Comparison of ENCODE assay signal across 8 cellular contexts in genomic region chr12:11171145-11171952, GRCh38. TPM values are rescaled to one million over a fixed set of nuclear protein-coding genes. Genes with fewer than 3 reads are reported as not detected.
A peak's percentile ranks its signal among the peaks of the same experiment; 100 is the strongest.
DNase-seq lines count a peak whose midpoint lies in the region; ATAC-seq, FAIRE-seq and TF ChIP-seq lines count a peak whose summit lies in the region.

TSS of gene SMIM10L1 (plus strand) at chr12:11171194. CDS start at chr12:11171357, 163 bp downstream.

- H3K36me3 ChIP-seq in OCI-LY3 (replicated peaks; ENCODE audit: low read depth, low read length) (peaks cover 28% of the 10 kb centered on the region), endothelial cell of umbilical vein (ENCODE audit: control insufficient read depth in 2 of 2, extremely low read depth in 1 of 2, insufficient read depth in 2 of 2, low read length in 2 of 2) (peaks cover 0 to 7% of the 10 kb centered on the region in 2 experiments)

- TSS peak; percentile 67 for BruUV-seq in endothelial cell of umbilical vein (replicated peaks; lab: Mats Ljungman, UMichigan)

- peak within 1 kb of the TSS; percentile 100 for H3K27ac Mint-ChIP-seq in mesothelial cell of epicardium

- peaks cover 3% of the 10 kb centered on the region for H3K9me1 ChIP-seq in endothelial cell of umbilical vein (replicated peaks; ENCODE audit: control insufficient read depth, extremely low read depth, insufficient read depth, low read length)

- H3K36me3 Mint-ChIP-seq in mesothelial cell of epicardium, result peaks cover 7% of the 10 kb centered on the region

- H2AFZ ChIP-seq in OCI-LY3 (ENCODE audit: low read depth, low read length) (peak within 1 kb of the TSS; percentile 70), endothelial cell of umbilical vein (ENCODE audit: low read depth, low read length) (peak within 1 kb of the TSS; percentile 96)

- peak; percentile 93 for TF ChIP-seq POLR2A in endothelial cell of umbilical vein (IDR thresholded peaks at IDR 0.05; ENCODE audit: low read depth, low read length)

- H3K27ac ChIP-seq in OCI-LY3 (ENCODE audit: low read length) (peak within 1 kb of the TSS; percentile 81), endothelial cell of umbilical vein (ENCODE audit: insufficient read depth, low read depth, low read length) (peak within 1 kb of the TSS; percentile 96)

- H3K27me3 ChIP-seq in OCI-LY3 (ENCODE audit: low read depth, low read length), result no peaks in the 10 kb centered on the region
- no peaks in the 10 kb centered on the region for H3K27me3 ChIP-seq in endothelial cell of umbilical vein (ENCODE audit: control insufficient read depth in 2 of 2, insufficient read depth in 2 of 2, low read length in 2 of 2)

- H3K4me3 ChIP-seq in OCI-LY3 (ENCODE audit: low read length) (peak within 1 kb of the TSS; percentile 77), endothelial cell of umbilical vein (replicated peaks in 1 of 3; ENCODE audit: insufficient read depth in 1 of 3, low read depth in 1 of 3, low read length in 3 of 3) (peak within 1 kb of the TSS; percentile 75 to 100 (median 100))

- TF ChIP-seq CTCF in OCI-LY3 (IDR thresholded peaks at IDR 0.05; ENCODE audit: low read depth, low read length) (0 out of 2 replicates have a peak, but pooled peaks have one; percentile 10), endothelial cell of umbilical vein (IDR thresholded peaks at IDR 0.05; ENCODE audit: extremely low read depth in 1 of 2, insufficient read depth in 1 of 2, low read depth in 1 of 2, low read length in 2 of 2) (peak in 1 of 2 donors; percentile 18), mesothelial cell of epicardium (IDR thresholded peaks at IDR 0.05; ENCODE audit: unreplicated experiment) (no peak)

- H3K4me2 ChIP-seq in OCI-LY3 (ENCODE audit: low read length) (peak within 1 kb of the TSS; percentile 91), endothelial cell of umbilical vein (ENCODE audit: insufficient read depth, low read length) (peak within 1 kb of the TSS; percentile 100)

- H3K79me2 ChIP-seq in OCI-LY3 (ENCODE audit: low read length) (peaks cover 84% of the 10 kb centered on the region), endothelial cell of umbilical vein (ENCODE audit: control insufficient read depth, insufficient read depth, low read length) (peaks cover 75% of the 10 kb centered on the region)

- peak; percentile 98 for ATAC-seq in GM21528 (IDR thresholded peaks at IDR 0.05; ENCODE audit: low FRiP score, unreplicated experiment)

- peaks cover 42% of the 10 kb centered on the region for H3K4me1 Mint-ChIP-seq in mesothelial cell of epicardium

- POLR2A ChIA-PET in endothelial cell of umbilical vein (lab: Charles Lee), result interaction anchor here (0.6 to 1.3 kb wide), 5 partner anchors 9 to 164 kb away, joined by 3 to 5 read pairs (median 3); no protein-coding TSS in a partner anchor

- H3K4me1 ChIP-seq in OCI-LY3 (ENCODE audit: low read length) (peaks cover 23% of the 10 kb centered on the region), endothelial cell of umbilical vein (ENCODE audit: control insufficient read depth, extremely low read depth, insufficient read depth, low read length) (peaks cover 24% of the 10 kb centered on the region)

- H3K9me3 ChIP-seq in OCI-LY3 (ENCODE audit: insufficient read depth, low read length) (no peaks in the 10 kb centered on the region), endothelial cell of umbilical vein (replicated peaks; ENCODE audit: control insufficient read depth, insufficient read depth, low read length) (no peaks in the 10 kb centered on the region)

- intact Hi-C loops in endothelial cell of umbilical vein (cut with micrococcal nuclease), result loop anchor here (5.0 to 10.0 kb wide), 4 partner anchors 154 to 1107 kb away; partner anchors contain the start of gene YBX3

- no peaks in the 10 kb centered on the region for H3K9me3 Mint-ChIP-seq in mesothelial cell of epicardium

- no peaks in the 10 kb centered on the region for H3K27me3 Mint-ChIP-seq in mesothelial cell of epicardium (ENCODE audit: low read depth)

- dilution Hi-C loops in endothelial cell of umbilical vein (cut with MboI; ENCODE audit: extremely low pct_ligation_motif_present, low sequenced_read_pairs), result no loop called here

- H4K20me1 ChIP-seq in OCI-LY3 (ENCODE audit: insufficient read depth, low read length) (peaks cover 30% of the 10 kb centered on the region), endothelial cell of umbilical vein (replicated peaks; ENCODE audit: control insufficient read depth, extremely low read depth, insufficient read depth, low read length) (no peaks in the 10 kb centered on the region)

- peak within 1 kb of the TSS; percentile 98 for H3K4me3 Mint-ChIP-seq in mesothelial cell of epicardium

- CTCF ChIA-PET in endothelial cell of umbilical vein (lab: Charles Lee), result interaction anchor here (0.9 to 2.5 kb wide), 12 partner anchors 8 to 400 kb away, joined by 3 to 14 read pairs (median 3); partner anchors contain the start of gene TAS2R9

- peak; percentile 72 for DNase-seq in DMS 273 treated with DMSO at 0.1 percent for 48 hours (lab: John Stamatoyannopoulos, UW)
- DNase-seq in HuH-7.5 (ENCODE audit: low spot score), result peak; percentile 62
- peak; percentile 78 for DNase-seq in activated T-cell treated with anti-CD3 and anti-CD28 coated beads for 1 hour (ENCODE audit: low read depth)
- DNase-seq in endothelial cell of umbilical vein (ENCODE audit: low read depth, low spot score), result peak; percentile 95
- peak; percentile 82 to 86 for DNase-seq in mesothelial cell of epicardium (ENCODE audit: low spot score in 2 of 2, unreplicated experiment in 2 of 2)
- peak; percentile 72 to 73 for DNase-seq in stimulated activated CD8-positive, alpha-beta memory T cell treated with anti-CD3 and anti-CD28 coated beads, Interleukin-15, amount 100 ng/mL, for 4 hours (ENCODE audit: low read depth in 2 of 2)

- FAIRE-seq in endothelial cell of umbilical vein (lab: Jason Lieb, UNC), result peak; percentile 61

- H3K9ac ChIP-seq in OCI-LY3 (ENCODE audit: low read length), result peak within 1 kb of the TSS; percentile 76
- H3K9ac ChIP-seq in endothelial cell of umbilical vein (replicated peaks; ENCODE audit: extremely low read depth, insufficient read depth, low read length), result peak within 1 kb of the TSS; percentile 97

TF ChIP-seq in endothelial cell of umbilical vein, 7 proteins besides CTCF, POLR2A, EP300 and RAD21:
- TF ChIP-seq POLR2AphosphoS5 (IDR thresholded peaks at IDR 0.05; ENCODE audit: insufficient read depth, low read depth, low read length) (peak; percentile 93), EZH2 (IDR thresholded peaks at IDR 0.05; ENCODE audit: borderline replicate concordance, low read depth, low read length, severe bottlenecking) (peak; percentile 54), MAX (IDR thresholded peaks at IDR 0.05; ENCODE audit: insufficient read depth, insufficient read length) (no peak), GATA2 (IDR thresholded peaks at IDR 0.05; ENCODE audit: insufficient read depth, insufficient read length, low read depth, low read length) (no peak)

RNA-seq across cellular contexts. Expression of gene SMIM10L1, which starts in this region (rescaled TPM):
- total RNA-seq in endothelial cell of umbilical vein (10.8 and 10.9 TPM in 2 replicates), mesothelial cell of epicardium (11.8 to 12.6 TPM (median 12.3 TPM) in 3 replicates)
- 5.1 and 6.2 TPM in 2 replicates for polyA plus RNA-seq in endothelial cell of umbilical vein
- 4.9 and 5.5 TPM in 2 replicates for polyA plus RNA-seq in endothelial cell of umbilical vein (2011; cell fraction: cytosol; rRNA removed)
- polyA plus RNA-seq in endothelial cell of umbilical vein (2011; cell fraction: nucleus; rRNA removed), result 2.8 and 3.6 TPM in 2 replicates
- 9.4 and 10.6 TPM in 2 replicates for polyA plus RNA-seq in endothelial cell of umbilical vein (2012)
- polyA minus RNA-seq in endothelial cell of umbilical vein, result 2.3 and 3.0 TPM in 2 replicates
- 3.0 TPM for polyA minus RNA-seq in endothelial cell of umbilical vein (2011; cell fraction: cytosol; rRNA and poly(A)+ RNA removed)
- 7.6 and 7.8 TPM in 2 replicates for polyA minus RNA-seq in endothelial cell of umbilical vein (2011; cell fraction: nucleus; rRNA and poly(A)+ RNA removed)

Comparison
In these comparisons a context has a peak if more than half of its experiments do, and no peak if none do; other contexts are left out.
1. Peak in every context shown above with its lines: DNase-seq, ATAC-seq, H3K4me3 ChIP-seq and H3K27ac ChIP-seq.